In the genomic region with DNA sequence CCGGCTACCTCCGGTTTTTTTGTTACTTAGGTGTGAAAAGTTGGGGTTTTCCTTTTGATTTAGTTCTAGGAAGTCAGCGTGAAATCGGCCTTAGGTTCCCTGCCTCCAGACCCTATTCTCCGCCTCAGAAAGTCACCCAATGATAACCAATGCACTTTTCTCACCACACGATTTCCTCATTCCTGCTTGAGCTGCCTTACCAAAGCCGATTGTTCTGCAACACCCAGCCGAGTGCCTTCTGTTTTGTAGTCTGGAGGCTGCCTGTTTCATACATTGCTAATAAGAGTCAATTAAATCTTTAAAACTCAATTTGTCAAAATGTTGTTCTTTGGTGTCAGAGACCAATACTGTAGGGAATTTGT, we compare ENCODE assay signal across 10 cellular contexts. TPM values are rescaled to one million over a fixed set of nuclear protein-coding genes. Genes with fewer than 3 reads are reported as not detected.
DNase-seq lines count a peak whose midpoint lies in the region; ATAC-seq and TF ChIP-seq lines count a peak whose summit lies in the region.
"Had no signal": no experiment of that assay in that cellular context is flagged by ENCODE, and none has a peak within 500 bp of the region (broad histone marks: within the 10 kb centered on the region; RNA-seq: fewer than 3 reads in every experiment).

No MANE protein-coding gene starts in this region.

- peak overlapping the region; percentile 48 for H3K4me3 ChIP-seq in AG10803 (ENCODE audit: low read length)
- H3K4me3 ChIP-seq in HFF-Myc (replicated peaks; ENCODE audit: low read depth, low read length) = 0 out of 2 replicates have a peak overlapping the region, but pooled peaks have one; percentile 22
- peak overlapping the region; percentile 30 to 63 (median 32) for H3K4me3 ChIP-seq in liver (ENCODE audit: low read depth in 1 of 3, low read length in 3 of 3)

- ATAC-seq in WTC11 (no peak), GM21367 (IDR thresholded peaks at IDR 0.05; ENCODE audit: unreplicated experiment) (no peak), GM18861 (IDR thresholded peaks at IDR 0.05; ENCODE audit: unreplicated experiment) (no peak)

- H3K36me3 Mint-ChIP-seq in WTC11 = no peaks in the 10 kb centered on the region

- peak overlapping the region in 1 of 2 donors; percentile 49 for H3K9ac ChIP-seq in liver (ENCODE audit: low read depth in 1 of 2, low read length in 2 of 2)

- H3K27me3 ChIP-seq in liver (ENCODE audit: control insufficient read depth in 4 of 4, insufficient read depth in 4 of 4, low read length in 3 of 4) = no peaks in the 10 kb centered on the region
- H3K27me3 ChIP-seq: sigmoid colon had no signal

- H3K4me1 ChIP-seq in liver (ENCODE audit: control insufficient read depth in 4 of 4, insufficient read depth in 4 of 4, low read length in 3 of 4) = peaks cover 7 to 21% (median 14%) of the 10 kb centered on the region in 4 donors

- no peaks in the 10 kb centered on the region for H3K9me3 Mint-ChIP-seq in WTC11

- DNase-seq in AG10803 (ENCODE audit: low read depth) (peak; percentile 37), HFF-Myc (ENCODE audit: extremely low read depth, low read depth) (no peak), WTC11 (ENCODE audit: low spot score) (no peak), NCI-H2107 treated with DMSO at 0.1 percent for 48 hours (lab: John Stamatoyannopoulos, UW; ENCODE audit: unreplicated experiment) (no peak), DMS153 treated with DMSO at 0.1 percent for 48 hours (lab: John Stamatoyannopoulos, UW; ENCODE audit: unreplicated experiment) (no peak)
- DNase-seq: NCI-H1436, sigmoid colon had no signal

- H3K36me3 ChIP-seq in liver (ENCODE audit: control insufficient read depth in 4 of 4, insufficient read depth in 3 of 4, low read depth in 1 of 4, low read length in 3 of 4) = no peaks in the 10 kb centered on the region
- H3K36me3 ChIP-seq: sigmoid colon had no signal

- no peak overlapping the region for H3K4me3 Mint-ChIP-seq in WTC11

- peak overlapping the region; percentile 79; the same call in 1 of the 2 replicates for H3K27ac Mint-ChIP-seq in WTC11

- 20% methylated on average over 8 of the region's 8 CpGs for WGBS in liver

- H3K9me3 ChIP-seq in liver (ENCODE audit: control insufficient read depth in 4 of 4, low read length in 3 of 4) = no peaks in the 10 kb centered on the region
- H3K9me3 ChIP-seq: sigmoid colon had no signal

- POLR2A ChIA-PET in WTC11 (lab: Charles Lee) = no interaction called here

- CTCF ChIA-PET in WTC11 (lab: Charles Lee) = interaction anchor here (1.0 kb wide), 1 partner anchor 8 kb away, joined by 3 read pairs; no protein-coding TSS in a partner anchor

- no peak for TF ChIP-seq RAD21 in liver (IDR thresholded peaks at IDR 0.05)

- TF ChIP-seq CTCF in AG10803 (conservative IDR thresholded peaks at IDR 0.05; ENCODE audit: low read length) (no peak), HFF-Myc (IDR thresholded peaks at IDR 0.05; ENCODE audit: low read depth, low read length, missing control alignments) (no peak), WTC11 (IDR thresholded peaks at IDR 0.05) (no peak), liver (IDR thresholded peaks at IDR 0.05; ENCODE audit: low read depth, low read length, missing input control) (no peak)

- H3K4me1 Mint-ChIP-seq in WTC11 = peaks cover 27% of the 10 kb centered on the region

- H3K27me3 Mint-ChIP-seq in WTC11 (ENCODE audit: low read depth) = peaks cover 12% of the 10 kb centered on the region; the same call in 1 of the 2 replicates

- peak overlapping the region; percentile 77 to 81 for H3K27ac ChIP-seq in liver (ENCODE audit: low read depth in 1 of 2, low read length in 2 of 2)

TF ChIP-seq in WTC11, 78 proteins besides CTCF, POLR2A, EP300 and RAD21:
- TF ChIP-seq ZNF396 (CRISPR knock-in tag; IDR thresholded peaks at IDR 0.05; ENCODE audit: borderline replicate concordance) = no peak
- TF ChIP-seq NFE2L1 (CRISPR knock-in tag; IDR thresholded peaks at IDR 0.05) = no peak
- TF ChIP-seq, protein P1, sequence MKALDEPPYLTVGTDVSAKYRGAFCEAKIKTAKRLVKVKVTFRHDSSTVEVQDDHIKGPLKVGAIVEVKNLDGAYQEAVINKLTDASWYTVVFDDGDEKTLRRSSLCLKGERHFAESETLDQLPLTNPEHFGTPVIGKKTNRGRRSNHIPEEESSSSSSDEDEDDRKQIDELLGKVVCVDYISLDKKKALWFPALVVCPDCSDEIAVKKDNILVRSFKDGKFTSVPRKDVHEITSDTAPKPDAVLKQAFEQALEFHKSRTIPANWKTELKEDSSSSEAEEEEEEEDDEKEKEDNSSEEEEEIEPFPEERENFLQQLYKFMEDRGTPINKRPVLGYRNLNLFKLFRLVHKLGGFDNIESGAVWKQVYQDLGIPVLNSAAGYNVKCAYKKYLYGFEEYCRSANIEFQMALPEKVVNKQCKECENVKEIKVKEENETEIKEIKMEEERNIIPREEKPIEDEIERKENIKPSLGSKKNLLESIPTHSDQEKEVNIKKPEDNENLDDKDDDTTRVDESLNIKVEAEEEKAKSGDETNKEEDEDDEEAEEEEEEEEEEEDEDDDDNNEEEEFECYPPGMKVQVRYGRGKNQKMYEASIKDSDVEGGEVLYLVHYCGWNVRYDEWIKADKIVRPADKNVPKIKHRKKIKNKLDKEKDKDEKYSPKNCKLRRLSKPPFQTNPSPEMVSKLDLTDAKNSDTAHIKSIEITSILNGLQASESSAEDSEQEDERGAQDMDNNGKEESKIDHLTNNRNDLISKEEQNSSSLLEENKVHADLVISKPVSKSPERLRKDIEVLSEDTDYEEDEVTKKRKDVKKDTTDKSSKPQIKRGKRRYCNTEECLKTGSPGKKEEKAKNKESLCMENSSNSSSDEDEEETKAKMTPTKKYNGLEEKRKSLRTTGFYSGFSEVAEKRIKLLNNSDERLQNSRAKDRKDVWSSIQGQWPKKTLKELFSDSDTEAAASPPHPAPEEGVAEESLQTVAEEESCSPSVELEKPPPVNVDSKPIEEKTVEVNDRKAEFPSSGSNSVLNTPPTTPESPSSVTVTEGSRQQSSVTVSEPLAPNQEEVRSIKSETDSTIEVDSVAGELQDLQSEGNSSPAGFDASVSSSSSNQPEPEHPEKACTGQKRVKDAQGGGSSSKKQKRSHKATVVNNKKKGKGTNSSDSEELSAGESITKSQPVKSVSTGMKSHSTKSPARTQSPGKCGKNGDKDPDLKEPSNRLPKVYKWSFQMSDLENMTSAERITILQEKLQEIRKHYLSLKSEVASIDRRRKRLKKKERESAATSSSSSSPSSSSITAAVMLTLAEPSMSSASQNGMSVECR (CRISPR knock-in tag; IDR thresholded peaks at IDR 0.05; ENCODE audit: borderline replicate concordance) = no peak
- TF ChIP-seq ZNF219 (CRISPR knock-in tag; IDR thresholded peaks at IDR 0.05; ENCODE audit: borderline replicate concordance) = no peak
- TF ChIP-seq HMGA2 (CRISPR knock-in tag; IDR thresholded peaks at IDR 0.05) = no peak
- no peak for TF ChIP-seq ZNF121 (CRISPR knock-in tag; IDR thresholded peaks at IDR 0.05)
- TF ChIP-seq CREM (CRISPR knock-in tag; IDR thresholded peaks at IDR 0.05) = no peak
- no peak for TF ChIP-seq ZNF263 (CRISPR knock-in tag; IDR thresholded peaks at IDR 0.05; ENCODE audit: low read depth)
- no peak for TF ChIP-seq ATF1 (CRISPR knock-in tag; IDR thresholded peaks at IDR 0.05)

TF ChIP-seq in liver, 16 proteins besides CTCF, POLR2A, EP300 and RAD21:
- TF ChIP-seq NR2F2 (IDR thresholded peaks at IDR 0.05) = no peak
- no peak for TF ChIP-seq HNF4G (IDR thresholded peaks at IDR 0.05)
- no peak for TF ChIP-seq FOXA1 (IDR thresholded peaks at IDR 0.05)

RNA-seq across cellular contexts. Expression of a gene that starts 39.7 kb away (rescaled TPM):
- total RNA-seq in WTC11 (2021) = 0.48 to 0.85 TPM (median 0.82 TPM) in 3 replicates
- total RNA-seq in liver = under 1 TPM in 1 of 2 donors, not detected in 1; 0.05 TPM
- under 1 TPM in 1 of 2 donors, not detected in 1; 0.02 TPM for polyA plus RNA-seq in liver
- total RNA-seq: sigmoid colon had no signal
